In the genomic region with DNA sequence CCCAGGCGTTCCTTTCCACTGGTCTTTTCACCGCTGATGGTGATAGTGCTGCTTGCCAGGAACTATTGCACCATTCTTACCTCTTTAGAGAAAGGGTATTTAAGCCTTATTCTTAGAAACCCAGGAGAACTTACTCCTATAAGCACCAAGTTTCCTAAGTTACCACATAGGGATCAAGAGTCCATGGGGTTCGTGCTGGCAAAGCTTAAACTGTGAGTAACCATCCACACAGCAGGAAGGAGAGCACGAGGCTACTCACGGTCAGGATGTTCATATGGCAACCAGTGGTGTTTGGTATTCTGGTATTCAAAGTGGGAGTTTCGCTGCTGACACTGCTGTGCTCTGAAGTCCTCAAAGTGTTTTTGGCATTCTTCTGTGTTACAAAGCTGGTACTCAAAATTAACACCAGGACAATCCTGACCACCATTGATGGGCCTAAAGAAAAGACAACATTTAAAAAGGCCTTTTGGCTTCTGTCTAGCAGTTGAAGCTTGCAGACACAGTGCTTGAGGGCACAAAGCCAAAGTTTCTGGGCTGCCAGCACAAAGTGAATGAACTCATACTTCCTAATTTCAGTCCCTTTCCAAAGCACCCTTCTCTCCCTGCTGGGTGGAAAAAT, we compare ENCODE assay signal across 9 cellular contexts.
DNase-seq lines count a peak whose midpoint lies in the region; ATAC-seq lines count a peak whose summit lies in the region.
"Had no signal": no experiment of that assay in that cellular context is flagged by ENCODE, and none has a peak within 500 bp of the region (broad histone marks: within the 10 kb centered on the region; RNA-seq: fewer than 3 reads in every experiment).

No MANE protein-coding gene starts in this region.

- ATAC-seq in GM19035 (IDR thresholded peaks at IDR 0.05; ENCODE audit: unreplicated experiment) = no peak
- ATAC-seq in GM21515 (IDR thresholded peaks at IDR 0.05; ENCODE audit: unreplicated experiment) = no peak

- WGBS in mesodermal cell (ENCODE audit: insufficient coverage in 2 of 2), 2 experiments = 46 to 71% methylated on average over 3 to 5 of the region's 6 CpGs

- no peaks in the 10 kb centered on the region for H3K36me3 ChIP-seq in mesodermal cell (ENCODE audit: control insufficient read depth, insufficient read depth, low read length)
- H3K36me3 ChIP-seq: BLaER1 had no signal

- peak overlapping the region; percentile 62 for H3K27ac ChIP-seq in mesodermal cell (ENCODE audit: low read depth, low read length, severe bottlenecking)
- H3K27ac ChIP-seq: BLaER1 had no signal

- no peak overlapping the region for H3K4me3 ChIP-seq in mesodermal cell (ENCODE audit: extremely low read depth, insufficient read depth, low read length, poor library complexity, severe bottlenecking)
- H3K4me3 ChIP-seq: BLaER1 had no signal

- no peaks in the 10 kb centered on the region for H3K4me1 ChIP-seq in mesodermal cell (ENCODE audit: control insufficient read depth, insufficient read depth, low read length, poor library complexity, severe bottlenecking)
- H3K4me1 ChIP-seq: BLaER1 had no signal

- H3K9me3 ChIP-seq in mesodermal cell (ENCODE audit: control insufficient read depth, low read length) = no peaks in the 10 kb centered on the region
- H3K9me3 ChIP-seq: BLaER1 had no signal

- DNase-seq in A172 (ENCODE audit: low spot score) (peak; percentile 68), Kasumi-1 (lab: John Stamatoyannopoulos, UW) (peak; percentile 41 to 49), epidermal melanocyte (ENCODE audit: insufficient read length, low spot score) (peak; percentile 25), CD1c-positive myeloid dendritic cell (ENCODE audit: extremely low spot score) (no peak)
- DNase-seq in activated naive CD4-positive, alpha-beta T cell treated with anti-CD3 and anti-CD28 coated beads, Interleukin-2, amount 50 U/mL, for 16 hours = no peak

Comparison
In these comparisons a context has a peak if more than half of its experiments do, and no peak if none do; other contexts are left out.
1. DNase-seq: peak in A172 (single experiment), Kasumi-1 (2 of 2) and epidermal melanocyte (single experiment); none in CD1c-positive myeloid dendritic cell (single experiment) and activated naive CD4-positive, alpha-beta T cell treated with anti-CD3 and anti-CD28 coated beads, Interleukin-2, amount 50 U/mL, for 16 hours (single experiment).